Comparison of ENCODE assay signal across 8 cellular contexts in the genomic region with DNA sequence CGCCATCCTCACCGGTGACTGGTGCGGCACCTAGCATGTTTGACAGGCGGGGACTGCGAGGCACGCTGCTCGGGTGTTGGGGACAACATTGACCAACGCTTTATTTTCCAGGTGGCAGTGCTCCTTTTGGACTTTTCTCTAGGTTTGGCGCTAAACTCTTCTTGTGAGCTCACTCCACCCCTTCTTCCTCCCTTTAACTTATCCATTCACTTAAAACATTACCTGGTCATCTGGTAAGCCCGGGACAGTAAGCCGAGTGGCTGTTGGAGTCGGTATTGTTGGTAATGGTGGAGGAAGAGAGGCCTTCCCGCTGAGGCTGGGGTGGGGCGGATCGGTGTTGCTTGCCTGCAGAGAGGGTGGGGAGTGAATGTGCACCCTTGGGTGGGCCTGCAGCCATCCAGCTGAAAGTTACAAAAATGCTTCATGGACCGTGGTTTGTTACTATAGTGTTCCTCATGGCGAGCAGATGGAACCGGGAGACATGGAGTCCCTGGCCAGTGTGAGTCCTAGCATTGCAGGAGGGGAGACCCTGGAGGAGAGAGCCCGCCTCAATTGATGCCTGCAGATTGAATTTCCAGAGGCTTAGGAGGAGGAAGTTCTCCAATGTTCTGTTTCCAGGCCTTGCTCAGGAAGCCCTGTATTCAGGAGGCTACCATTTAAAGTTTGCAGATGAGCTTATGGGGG. TPM values are rescaled to one million over a fixed set of nuclear protein-coding genes. Genes with fewer than 3 reads are reported as not detected.
DNase-seq lines count a peak whose midpoint lies in the region; ATAC-seq and TF ChIP-seq lines count a peak whose summit lies in the region.

No MANE protein-coding gene starts in this region.

- H3F3A ChIP-seq in MM.1S (ENCODE audit: insufficient read depth, low read length): peaks cover 96% of the 10 kb centered on the region

- CTCF ChIA-PET in CD8-positive, alpha-beta T cell (lab: Charles Lee): interaction anchor here (0.6 to 15.0 kb wide), 6 partner anchors 9 to 165 kb away, joined by 3 to 229 read pairs (median 7); partner anchors contain the start of gene MALAT1

- H3K36me3 ChIP-seq in CD8-positive, alpha-beta T cell (ENCODE audit: insufficient read depth, low read length): no peaks in the 10 kb centered on the region
- H3K36me3 ChIP-seq in MM.1S (replicated peaks; ENCODE audit: insufficient read depth, low read length) (no peaks in the 10 kb centered on the region), adrenal gland (replicated peaks in 1 of 2) (peaks cover 0 to 39% of the 10 kb centered on the region in 2 donors), iPS-15b (ENCODE audit: control insufficient read depth, insufficient read depth, low read length) (no peaks in the 10 kb centered on the region)

- H3K9ac ChIP-seq in MM.1S (ENCODE audit: low read length) (peak overlapping the region; percentile 100), iPS-15b (ENCODE audit: low read depth, low read length) (peak overlapping the region; percentile 95)

- H3K36me3 Mint-ChIP-seq in CD8-positive, alpha-beta T cell: peaks cover 53% of the 10 kb centered on the region

- TF ChIP-seq CTCF in CD8-positive, alpha-beta T cell (IDR thresholded peaks at IDR 0.05): no peak
- TF ChIP-seq CTCF in MM.1S (IDR thresholded peaks at IDR 0.05; ENCODE audit: low read length): no peak
- peak in 1 of 6 experiments; percentile 1 for TF ChIP-seq CTCF in adrenal gland (IDR thresholded peaks at IDR 0.05)

- H3K27me3 ChIP-seq in CD8-positive, alpha-beta T cell (ENCODE audit: insufficient read depth, low read length): no peaks in the 10 kb centered on the region
- H3K27me3 ChIP-seq in MM.1S (replicated peaks; ENCODE audit: insufficient read depth, low read length): no peaks in the 10 kb centered on the region
- no peaks in the 10 kb centered on the region for H3K27me3 ChIP-seq in adrenal gland
- H3K27me3 ChIP-seq in iPS-15b (ENCODE audit: control insufficient read depth, insufficient read depth, low read length): no peaks in the 10 kb centered on the region

- no peak overlapping the region for H2AFZ ChIP-seq in MM.1S (ENCODE audit: low read length)

- peak overlapping the region; percentile 98 for H3K27ac Mint-ChIP-seq in CD8-positive, alpha-beta T cell

- H3K4me3 ChIP-seq in CD8-positive, alpha-beta T cell (ENCODE audit: low read depth, low read length): peak overlapping the region; percentile 76
- H3K4me3 ChIP-seq in MM.1S (ENCODE audit: low read length): peak overlapping the region; percentile 87
- H3K4me3 ChIP-seq in adrenal gland: peak overlapping the region; percentile 64 to 84 (median 82)
- peak overlapping the region; percentile 78 for H3K4me3 ChIP-seq in iPS-15b (ENCODE audit: low read depth, low read length)
- H3K4me3 ChIP-seq in skin epidermis: peak overlapping the region; percentile 55 to 79 (median 74)

- no peaks in the 10 kb centered on the region for H3K9me2 ChIP-seq in MM.1S (replicated peaks; ENCODE audit: insufficient read depth, low read length)

- H3K79me2 ChIP-seq in MM.1S (ENCODE audit: low read length): peaks cover 70% of the 10 kb centered on the region

- POLR2A ChIA-PET in CD8-positive, alpha-beta T cell (lab: Charles Lee): interaction anchor here (0.6 to 19.2 kb wide), 34 partner anchors 5 to 693 kb away, joined by 3 to 1786 read pairs (median 4); partner anchors contain the start of genes FAM89B, FRMD8, KAT5 and MALAT1

- peak overlapping the region; percentile 99 for H3K4me2 ChIP-seq in MM.1S (ENCODE audit: low read depth, low read length)

- no peaks in the 10 kb centered on the region for H3K27me3 Mint-ChIP-seq in CD8-positive, alpha-beta T cell (ENCODE audit: low read depth)

- peak overlapping the region; percentile 94 for H3K4me3 Mint-ChIP-seq in CD8-positive, alpha-beta T cell

- H3K9me3 Mint-ChIP-seq in CD8-positive, alpha-beta T cell: no peaks in the 10 kb centered on the region

- no peak for ATAC-seq in CD8-positive, alpha-beta T cell

- H3K27ac ChIP-seq in CD8-positive, alpha-beta T cell (ENCODE audit: low read depth, low read length): peak overlapping the region; percentile 99
- peak overlapping the region; percentile 100 for H3K27ac ChIP-seq in MM.1S (ENCODE audit: low read length)
- peak overlapping the region; percentile 91 to 100 (median 100) for H3K27ac ChIP-seq in adrenal gland
- peak overlapping the region; percentile 98 to 100 (median 100) for H3K27ac ChIP-seq in skin epidermis

- peaks cover 24% of the 10 kb centered on the region for H4K20me1 ChIP-seq in MM.1S (ENCODE audit: insufficient read depth, low read length)

- peaks cover 53% of the 10 kb centered on the region for H3K4me1 ChIP-seq in CD8-positive, alpha-beta T cell (ENCODE audit: insufficient read depth, low read length)
- H3K4me1 ChIP-seq in MM.1S (ENCODE audit: low read length) (peaks cover 29% of the 10 kb centered on the region), adrenal gland (replicated peaks in 1 of 2) (peaks cover 31 to 53% of the 10 kb centered on the region in 2 donors), iPS-15b (ENCODE audit: control insufficient read depth, insufficient read depth, low read length) (peaks cover 27% of the 10 kb centered on the region)

- H3K9me3 ChIP-seq in CD8-positive, alpha-beta T cell (ENCODE audit: low read length): no peaks in the 10 kb centered on the region
- no peaks in the 10 kb centered on the region for H3K9me3 ChIP-seq in MM.1S (replicated peaks; ENCODE audit: insufficient read depth, low read length)
- no peaks in the 10 kb centered on the region for H3K9me3 ChIP-seq in adrenal gland (replicated peaks in 1 of 3)
- no peaks in the 10 kb centered on the region for H3K9me3 ChIP-seq in iPS-15b (ENCODE audit: control insufficient read depth, insufficient read depth, low read length)

- peaks cover 62% of the 10 kb centered on the region for H3K4me1 Mint-ChIP-seq in CD8-positive, alpha-beta T cell (ENCODE audit: low read depth)

- intact Hi-C loops in CD8-positive, alpha-beta T cell (cut with DNase I, micrococcal nuclease): loop anchor here (2.0 to 10.0 kb wide), 5 partner anchors 53 to 894 kb away; partner anchors contain the start of genes CD248 (in 1 of the 2), EHD1 (in 1 of the 2), MALAT1 (in 1 of the 2) and SF1 (in 1 of the 2)
- intact Hi-C loops in adrenal gland (cut with DNase I): loop anchor here in 1 of 2 donors (5.0 kb wide), 1 partner anchor 74 kb away; the partner anchor contains the start of gene MALAT1

- 8 to 16% (median 10%) methylated on average over 15 to 19 of the region's 19 CpGs for WGBS in adrenal gland, 4 donors

- peak in 5 of 7 experiments; percentile 37 to 77 (median 49) for DNase-seq in CD8-positive, alpha-beta T cell
- DNase-seq in MM.1S: no peak
- DNase-seq in adrenal gland: peak in 4 of 7 donors; percentile 42 to 67 (median 54)
- no peak for DNase-seq in GDM1 (lab: John Stamatoyannopoulos, UW)
- no peak for DNase-seq in NCI-H524 (lab: John Stamatoyannopoulos, UW)
- DNase-seq in UCSD-AML1 (lab: John Stamatoyannopoulos, UW; ENCODE audit: unreplicated experiment): no peak

- TF ChIP-seq POLR2A in adrenal gland (IDR thresholded peaks at IDR 0.05): no peak

RNA-seq across cellular contexts. Expression of gene NEAT1, which starts 1.1 kb away (rescaled TPM):
- total RNA-seq in CD8-positive, alpha-beta T cell: 100 to 1,000 TPM; 198 to 201 TPM
- total RNA-seq in adrenal gland: 1,000 to 10,000 TPM in 3 of 8 donors, 100 to 1,000 TPM in 4, 10 to 100 TPM in 1; 64.3 to 1,661 (median 335) TPM
- polyA plus RNA-seq in adrenal gland: 1,000 to 10,000 TPM in 2 of 3 donors, 100 to 1,000 TPM in 1; 216 to 6,838 (median 2,645) TPM

RNA-seq across cellular contexts. Expression of gene FRMD8, which starts 37.2 kb away (rescaled TPM):
- 10 to 100 TPM; 18.4 to 20.8 TPM for total RNA-seq in CD8-positive, alpha-beta T cell
- 10 to 100 TPM; 20.6 to 52.1 (median 39.6) TPM for total RNA-seq in adrenal gland
- polyA plus RNA-seq in adrenal gland: 10 to 100 TPM in 2 of 3 donors, 1 to 10 TPM in 1; 5.3 to 21.3 (median 20.4) TPM

RNA-seq across cellular contexts. Expression of gene SLC25A45, which starts 41.2 kb away (rescaled TPM):
- 10 to 100 TPM; 27.8 to 29.6 TPM for total RNA-seq in CD8-positive, alpha-beta T cell
- total RNA-seq in adrenal gland: 10 to 100 TPM in 1 of 8 donors, 1 to 10 TPM in 7; 1.1 to 12.7 (median 6.7) TPM
- 10 to 100 TPM in 2 of 3 donors, 1 to 10 TPM in 1; 2.4 to 21.0 (median 14.7) TPM for polyA plus RNA-seq in adrenal gland

Comparison
In these comparisons a context has a peak if more than half of its experiments do, and no peak if none do; other contexts are left out.
1. DNase-seq: peak in CD8-positive, alpha-beta T cell (5 of 7) and adrenal gland (4 of 7); none in MM.1S (single experiment), GDM1 (single experiment), NCI-H524 (0 of 2) and UCSD-AML1 (single experiment).
2. Peak in every context shown above with its lines, with median percentiles within 50 percentile points of each other: H3K27ac ChIP-seq and H3K4me3 ChIP-seq.